In genomic region chr21:41396452-41397107, GRCh38 we compare ENCODE assay signal across 10 cellular contexts. TPM values are rescaled to one million over a fixed set of nuclear protein-coding genes. Genes with fewer than 3 reads are reported as not detected.
A peak's percentile ranks its signal among the peaks of the same experiment; 100 is the strongest.
DNase-seq lines count a peak whose midpoint lies in the region; ATAC-seq, FAIRE-seq and TF ChIP-seq lines count a peak whose summit lies in the region.
"Had no signal": no experiment of that assay in that cellular context is flagged by ENCODE, and none has a peak within 500 bp of the region (broad histone marks: within the 10 kb centered on the region; RNA-seq: fewer than 3 reads in every experiment).

No MANE protein-coding gene starts in this region.

- POLR2A ChIA-PET in activated CD4-positive, alpha-beta memory T cell treated with anti-CD3 and anti-CD28 coated beads for 36 hours (lab: Charles Lee): no interaction called here

- 57% methylated on average over 10 of the region's 10 CpGs for WGBS in pancreas, 2 donors
- 74% methylated on average over 10 of the region's 10 CpGs for WGBS in esophagus muscularis mucosa

- H3K27me3 ChIP-seq in pancreas: no peaks in the 10 kb centered on the region
- peaks cover 0 to 5% (median 0%) of the 10 kb centered on the region in 4 donors for H3K27me3 ChIP-seq in esophagus muscularis mucosa
- H3K27me3 ChIP-seq: foreskin keratinocyte had no signal

- intact Hi-C loops in Right ventricle myocardium superior (cut with DNase I) (no loop called here), pancreas (cut with DNase I) (no loop called here), esophagus muscularis mucosa (cut with DNase I) (loop anchor here (10.0 kb wide), 1 partner anchor 102 kb away; no protein-coding TSS in a partner anchor)
- intact Hi-C loops in activated CD4-positive, alpha-beta memory T cell treated with anti-CD3 and anti-CD28 coated beads for 36 hours (cut with micrococcal nuclease): no loop called here

- H3K9me3 ChIP-seq in SK-N-MC (ENCODE audit: low read depth, low read length): no peaks in the 10 kb centered on the region
- no peaks in the 10 kb centered on the region for H3K9me3 ChIP-seq in pancreas
- no peaks in the 10 kb centered on the region for H3K9me3 ChIP-seq in esophagus muscularis mucosa

- peaks cover 32% of the 10 kb centered on the region for H3K36me3 Mint-ChIP-seq in activated CD4-positive, alpha-beta memory T cell treated with anti-CD3 and anti-CD28 coated beads for 36 hours
- peaks cover 62% of the 10 kb centered on the region for H3K36me3 Mint-ChIP-seq in activated naive CD4-positive, alpha-beta T cell treated with anti-CD3 and anti-CD28 coated beads, Interleukin-2, amount 10 ng/mL, durations not matched to agents 7 days and 5 days

- no peaks in the 10 kb centered on the region for H3K9me3 Mint-ChIP-seq in activated CD4-positive, alpha-beta memory T cell treated with anti-CD3 and anti-CD28 coated beads for 36 hours
- no peaks in the 10 kb centered on the region for H3K9me3 Mint-ChIP-seq in activated naive CD4-positive, alpha-beta T cell treated with anti-CD3 and anti-CD28 coated beads, Interleukin-2, amount 10 ng/mL, durations not matched to agents 7 days and 5 days

- no peak overlapping the region for H3K27ac Mint-ChIP-seq in activated CD4-positive, alpha-beta memory T cell treated with anti-CD3 and anti-CD28 coated beads for 36 hours
- H3K27ac Mint-ChIP-seq in activated naive CD4-positive, alpha-beta T cell treated with anti-CD3 and anti-CD28 coated beads, Interleukin-2, amount 10 ng/mL, durations not matched to agents 7 days and 5 days: no peak overlapping the region

- H3K4me3 ChIP-seq in SK-N-MC: peak overlapping the region; percentile 60
- H3K4me3 ChIP-seq in pancreas: no peak overlapping the region
- H3K4me3 ChIP-seq in esophagus muscularis mucosa: no peak overlapping the region

- no peak for TF ChIP-seq CTCF in pancreas (IDR thresholded peaks at IDR 0.05)
- TF ChIP-seq CTCF in esophagus muscularis mucosa (IDR thresholded peaks at IDR 0.05): no peak

- peak overlapping the region; percentile 28 for H3K9ac ChIP-seq in SK-N-MC (ENCODE audit: insufficient read length)

- DNase-seq in EH (ENCODE audit: low read depth) (peak; percentile 5), SK-N-MC (ENCODE audit: low read depth, low spot score) (peak; percentile 35), Right ventricle myocardium superior (peak; percentile 73), pancreas (peak in 1 of 6 donors; percentile 50), esophagus muscularis mucosa (ENCODE audit: extremely low spot score) (no peak)
- DNase-seq in activated CD4-positive, alpha-beta memory T cell treated with anti-CD3 and anti-CD28 coated beads for 36 hours: no peak
- no peak for DNase-seq in activated naive CD4-positive, alpha-beta T cell treated with anti-CD3 and anti-CD28 coated beads, Interleukin-2, amount 10 ng/mL, durations not matched to agents 7 days and 5 days
- DNase-seq: activated CD4-positive, alpha-beta T cell treated with anti-CD3 and anti-CD28 coated beads, Interleukin-2, amount 50 U/mL, for 1 hour had no signal

- no peaks in the 10 kb centered on the region for H3K4me1 Mint-ChIP-seq in activated CD4-positive, alpha-beta memory T cell treated with anti-CD3 and anti-CD28 coated beads for 36 hours (ENCODE audit: low read depth)
- H3K4me1 Mint-ChIP-seq in activated naive CD4-positive, alpha-beta T cell treated with anti-CD3 and anti-CD28 coated beads, Interleukin-2, amount 10 ng/mL, durations not matched to agents 7 days and 5 days: peaks cover 3% of the 10 kb centered on the region

- ATAC-seq in Right ventricle myocardium superior (ENCODE audit: poor library complexity) (peak; percentile 83), pancreas (peak in 3 of 4 donors; percentile 64 to 92 (median 88)), HG02763 (IDR thresholded peaks at IDR 0.05; ENCODE audit: unreplicated experiment) (no peak)
- ATAC-seq: foreskin keratinocyte had no signal

- H3K4me3 Mint-ChIP-seq in activated CD4-positive, alpha-beta memory T cell treated with anti-CD3 and anti-CD28 coated beads for 36 hours: no peak overlapping the region
- no peak overlapping the region for H3K4me3 Mint-ChIP-seq in activated naive CD4-positive, alpha-beta T cell treated with anti-CD3 and anti-CD28 coated beads, Interleukin-2, amount 10 ng/mL, durations not matched to agents 7 days and 5 days

- H3K36me3 ChIP-seq in SK-N-MC (ENCODE audit: insufficient read depth, low read length) (no peaks in the 10 kb centered on the region), pancreas (no peaks in the 10 kb centered on the region), esophagus muscularis mucosa (peaks cover 0 to 66% (median 36%) of the 10 kb centered on the region in 4 donors)

- H3K4me1 ChIP-seq in pancreas: no peaks in the 10 kb centered on the region
- H3K4me1 ChIP-seq in esophagus muscularis mucosa: no peaks in the 10 kb centered on the region
- H3K4me1 ChIP-seq: foreskin keratinocyte had no signal

- CTCF ChIA-PET in activated CD4-positive, alpha-beta memory T cell treated with anti-CD3 and anti-CD28 coated beads for 36 hours (lab: Charles Lee): no interaction called here
- CTCF ChIA-PET in activated naive CD4-positive, alpha-beta T cell treated with anti-CD3 and anti-CD28 coated beads, Interleukin-2, amount 10 ng/mL, durations not matched to agents 7 days and 5 days (lab: Charles Lee): interaction anchor here (1.5 kb wide), 1 partner anchor 16 kb away, joined by 3 read pairs; no protein-coding TSS in a partner anchor

- no peaks in the 10 kb centered on the region for H3K27me3 Mint-ChIP-seq in activated CD4-positive, alpha-beta memory T cell treated with anti-CD3 and anti-CD28 coated beads for 36 hours
- H3K27me3 Mint-ChIP-seq in activated naive CD4-positive, alpha-beta T cell treated with anti-CD3 and anti-CD28 coated beads, Interleukin-2, amount 10 ng/mL, durations not matched to agents 7 days and 5 days: no peaks in the 10 kb centered on the region

- H3K27ac ChIP-seq in SK-N-MC (peak overlapping the region; percentile 81), pancreas (peak overlapping the region in 1 of 4 donors; percentile 15), esophagus muscularis mucosa (replicated peaks in 1 of 4) (no peak overlapping the region)
- H3K27ac ChIP-seq: foreskin keratinocyte had no signal

- FAIRE-seq in pancreas (lab: Jason Lieb, UNC): no peak

- TF ChIP-seq POLR2A in esophagus muscularis mucosa (IDR thresholded peaks at IDR 0.05; ENCODE audit: low read depth): no peak

- no peak for TF ChIP-seq EP300 in esophagus muscularis mucosa (IDR thresholded peaks at IDR 0.05)

RNA-seq across cellular contexts. Expression of gene MX1, which starts 29.5 kb away (rescaled TPM):
- total RNA-seq in Right ventricle myocardium superior: 10.5 TPM
- 10 to 100 TPM in 3 of 6 donors, 1 to 10 TPM in 3; 4.9 to 21.4 (median 10.0) TPM for total RNA-seq in pancreas
- 10 to 100 TPM; 10.3 to 12.0 TPM for polyA plus RNA-seq in pancreas
- total RNA-seq in esophagus muscularis mucosa: 10 to 100 TPM; 13.8 to 34.6 (median 22.2) TPM
- 100 to 1,000 TPM; 106 TPM for total RNA-seq in activated CD4-positive, alpha-beta memory T cell treated with anti-CD3 and anti-CD28 coated beads for 36 hours

RNA-seq across cellular contexts. Expression of gene MX2, which starts 34.8 kb away (rescaled TPM):
- total RNA-seq in Right ventricle myocardium superior (4.2 TPM), pancreas (1 to 10 TPM; 2.0 to 5.4 (median 4.5) TPM), esophagus muscularis mucosa (10 to 100 TPM in 1 of 4 donors, 1 to 10 TPM in 3; 5.4 to 19.7 (median 7.0) TPM)
- 1 to 10 TPM; 3.2 to 3.3 TPM for polyA plus RNA-seq in pancreas
- 10 to 100 TPM; 25.3 to 26.9 TPM for total RNA-seq in activated CD4-positive, alpha-beta memory T cell treated with anti-CD3 and anti-CD28 coated beads for 36 hours

Comparison
In these comparisons a context has a peak if more than half of its experiments do, and no peak if none do; other contexts are left out.
1. DNase-seq: peak in EH (single experiment), SK-N-MC (single experiment) and Right ventricle myocardium superior (single experiment); none in esophagus muscularis mucosa (single experiment), activated CD4-positive, alpha-beta memory T cell treated with anti-CD3 and anti-CD28 coated beads for 36 hours (single experiment) and activated naive CD4-positive, alpha-beta T cell treated with anti-CD3 and anti-CD28 coated beads, Interleukin-2, amount 10 ng/mL, durations not matched to agents 7 days and 5 days (single experiment).